ENCODE assay signal across 9 cellular contexts in the genomic region with DNA sequence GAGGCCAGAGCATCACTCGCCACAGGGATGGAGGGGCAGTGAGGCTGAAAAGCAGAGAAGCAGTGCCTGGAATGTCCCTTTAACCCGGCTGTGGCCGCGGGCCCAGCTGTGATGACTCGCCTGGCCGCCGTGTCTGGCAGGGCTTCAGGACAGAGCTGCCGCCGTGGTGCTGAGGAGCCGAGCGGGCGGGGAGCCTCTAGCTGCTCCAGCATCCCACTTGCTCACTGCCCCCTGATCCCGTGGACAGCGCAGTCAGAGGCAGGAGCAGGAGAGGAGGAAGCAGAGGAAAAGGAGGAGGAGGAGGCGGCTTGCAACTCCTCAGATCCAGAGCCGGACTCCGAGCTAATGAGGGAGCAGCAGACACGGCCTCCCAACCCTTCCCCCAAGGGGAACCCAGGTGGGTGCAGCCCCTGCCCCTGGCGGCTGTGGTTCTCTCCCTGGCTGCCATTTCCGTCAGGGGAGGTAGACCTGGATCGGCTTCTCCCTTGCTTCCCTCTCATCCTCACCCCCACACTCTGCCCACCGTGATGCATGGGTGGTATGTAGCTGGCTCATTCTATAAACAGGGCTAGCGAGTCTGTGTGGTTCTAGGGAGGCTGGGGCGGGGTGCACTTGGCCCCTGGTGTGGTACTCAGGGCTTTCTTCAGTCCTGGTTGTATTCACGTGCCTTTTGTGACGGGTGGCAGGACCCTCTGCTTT.
DNase-seq lines count a peak whose midpoint lies in the region; FAIRE-seq and TF ChIP-seq lines count a peak whose summit lies in the region.
"Had no signal": no experiment of that assay in that cellular context is flagged by ENCODE, and none has a peak within 500 bp of the region (broad histone marks: within the 10 kb centered on the region; RNA-seq: fewer than 3 reads in every experiment).

No MANE protein-coding gene starts in this region.

- no peak for TF ChIP-seq POLR2A in vagina (IDR thresholded peaks at IDR 0.05)

- DNase-seq in RCC 7860 (ENCODE audit: low spot score) (peak; percentile 64), fibroblast of lung (ENCODE audit: low read depth in 2 of 2) (peak; percentile 75 to 90), mucosa of gallbladder (ENCODE audit: low spot score) (peak; percentile 66), vagina (ENCODE audit: extremely low spot score in 2 of 2) (no peak), GF-D8 (lab: John Stamatoyannopoulos, UW) (no peak), small intestine (no peak), SIG-M5 treated with dmso at 0.1 percent for 504 hours (lab: John Stamatoyannopoulos, UW; ENCODE audit: unreplicated experiment) (no peak)
- no peak for DNase-seq in activated T-cell treated with anti-CD3 and anti-CD28 coated beads, Interleukin-2, amount 50 U/mL, for 48 hours

- 62 to 68% (median 64%) methylated on average over 23 to 26 of the region's 26 CpGs for WGBS in small intestine, 3 donors

- H3K4me1 ChIP-seq in fibroblast of lung (ENCODE audit: control insufficient read depth, extremely low read depth, insufficient read depth, low read length): peaks cover 9% of the 10 kb centered on the region
- peaks cover 77% of the 10 kb centered on the region for H3K4me1 ChIP-seq in vagina
- peaks cover 0 to 6% of the 10 kb centered on the region in 2 donors for H3K4me1 ChIP-seq in small intestine (ENCODE audit: control insufficient read depth in 2 of 2, insufficient read depth in 1 of 2, low read depth in 1 of 2, low read length in 1 of 2)

- H3K9me3 ChIP-seq in fibroblast of lung (ENCODE audit: control insufficient read depth, insufficient read depth, low read depth, low read length) (no peaks in the 10 kb centered on the region), vagina (no peaks in the 10 kb centered on the region), small intestine (ENCODE audit: control insufficient read depth, low read depth) (no peaks in the 10 kb centered on the region)

- H3K4me3 ChIP-seq in fibroblast of lung (replicated peaks in 1 of 4; ENCODE audit: control extremely low read depth in 1 of 4, insufficient read depth in 1 of 4, low read depth in 3 of 4, low read length in 4 of 4) (no peak overlapping the region), vagina (peak overlapping the region in 1 of 2 donors; percentile 18), small intestine (ENCODE audit: low read depth in 1 of 2, low read length in 2 of 2) (no peak overlapping the region)

- no peaks in the 10 kb centered on the region for H3K79me2 ChIP-seq in fibroblast of lung (ENCODE audit: control insufficient read depth, insufficient read depth, low read length)

- intact Hi-C loops in vagina (cut with DNase I): loop anchor here (10.0 kb wide), 1 partner anchor 205 kb away; no protein-coding TSS in a partner anchor

- no peaks in the 10 kb centered on the region for H3K36me3 ChIP-seq in fibroblast of lung (ENCODE audit: control insufficient read depth, insufficient read depth, low read length)
- H3K36me3 ChIP-seq in vagina: no peaks in the 10 kb centered on the region
- peaks cover 0 to 10% of the 10 kb centered on the region in 2 donors for H3K36me3 ChIP-seq in small intestine (ENCODE audit: control insufficient read depth in 2 of 2, insufficient read depth in 2 of 2, low read length in 2 of 2)

- H3K27me3 ChIP-seq in fibroblast of lung (ENCODE audit: control insufficient read depth, insufficient read depth, low read length) (no peaks in the 10 kb centered on the region), vagina (no peaks in the 10 kb centered on the region), small intestine (ENCODE audit: control insufficient read depth in 2 of 2, insufficient read depth in 2 of 2, low read length in 2 of 2) (no peaks in the 10 kb centered on the region)

- H3K4me2 ChIP-seq in fibroblast of lung (ENCODE audit: extremely low read depth, insufficient read depth, low read length): peak overlapping the region; percentile 54

- no peak overlapping the region for H3K9ac ChIP-seq in fibroblast of lung (ENCODE audit: insufficient read depth, low read length)

- no peaks in the 10 kb centered on the region for H4K20me1 ChIP-seq in fibroblast of lung (ENCODE audit: control insufficient read depth, extremely low read depth, insufficient read depth, low read length)

- TF ChIP-seq CTCF in fibroblast of lung (conservative IDR thresholded peaks at IDR 0.05 in 1 of 2, IDR thresholded peaks at IDR 0.05 in 1 of 2; ENCODE audit: low read depth in 1 of 2, low read length in 2 of 2) (no peak), vagina (IDR thresholded peaks at IDR 0.05) (no peak)

- H3K27ac ChIP-seq in fibroblast of lung (ENCODE audit: insufficient read depth, low read length): no peak overlapping the region
- H3K27ac ChIP-seq in vagina: peak overlapping the region; percentile 77
- peak overlapping the region in 1 of 2 donors; percentile 46 for H3K27ac ChIP-seq in small intestine (ENCODE audit: low read depth in 1 of 2, low read length in 1 of 2)

- FAIRE-seq in RCC 7860 (lab: Jason Lieb, UNC): peak; percentile 4
- no peak for FAIRE-seq in small intestine (lab: Jason Lieb, UNC)
- FAIRE-seq: colon had no signal

- no peak overlapping the region for H2AFZ ChIP-seq in fibroblast of lung (ENCODE audit: low read length)

Comparison
In these comparisons a context has a peak if more than half of its experiments do, and no peak if none do; other contexts are left out.
1. DNase-seq: peak in RCC 7860 (single experiment), fibroblast of lung (2 of 2) and mucosa of gallbladder (single experiment); none in vagina (0 of 2), GF-D8 (single experiment), small intestine (single experiment), activated T-cell treated with anti-CD3 and anti-CD28 coated beads, Interleukin-2, amount 50 U/mL, for 48 hours (0 of 2) and SIG-M5 treated with dmso at 0.1 percent for 504 hours (single experiment).